ENCODE assay signal across 1 cellular context in genomic region chr1:161499099-161500078, GRCh38.
TF ChIP-seq lines count a peak whose summit lies in the region.

No MANE protein-coding gene starts in this region.

TF ChIP-seq in K562, 482 proteins besides CTCF, POLR2A, EP300 and RAD21 (continued from another document):
- TF ChIP-seq ZBTB40 (IDR thresholded peaks at IDR 0.05) (0 out of 2 replicates have a peak, but pooled peaks have one; percentile 22), ZBTB40 (CRISPR knock-in tag; IDR thresholded peaks at IDR 0.05) (no peak), MEF2A (IDR thresholded peaks at IDR 0.05; ENCODE audit: control insufficient read depth, low read depth, low read length) (no peak), ZZZ3 (IDR thresholded peaks at IDR 0.05) (no peak), DACH1 (IDR thresholded peaks at IDR 0.05; ENCODE audit: partially characterized antibody) (no peak), ARID1B (IDR thresholded peaks at IDR 0.05) (0 out of 2 replicates have a peak, but pooled peaks have one; percentile 17), PHTF2 (CRISPR knock-in tag; IDR thresholded peaks at IDR 0.05) (no peak), KLF10 (CRISPR knock-in tag; IDR thresholded peaks at IDR 0.05) (no peak), GABPA (tag; conservative IDR thresholded peaks at IDR 0.05; ENCODE audit: low read depth) (peak; percentile 53), FOXA1 (IDR thresholded peaks at IDR 0.05; ENCODE audit: borderline replicate concordance) (no peak), PRMT5 (CRISPR knock-in tag; IDR thresholded peaks at IDR 0.05) (no peak), HDAC1 (IDR thresholded peaks at IDR 0.05) (peak in 1 of 2 experiments; percentile 48; a peak in 2 of 4 replicates), SRSF7 (optimal IDR thresholded peaks at IDR 0.05; ENCODE audit: low read depth, low read length) (no peak), FOXP4 (CRISPR knock-in tag; IDR thresholded peaks at IDR 0.05; ENCODE audit: borderline replicate concordance) (no peak), MGA (IDR thresholded peaks at IDR 0.05) (peak; percentile 24; the same call in 1 of the 2 replicates), RREB1 (CRISPR knock-in tag; IDR thresholded peaks at IDR 0.05) (no peak), KDM1A (IDR thresholded peaks at IDR 0.05) (peak; percentile 65 to 71; a peak in 3 of 4 replicates), ZNF589 (CRISPR knock-in tag; IDR thresholded peaks at IDR 0.05; ENCODE audit: low read depth) (peak; percentile 39), HDAC2 (IDR thresholded peaks at IDR 0.05) (0 out of 2 replicates have a peak, but pooled peaks have one; percentile 57), TBL1XR1 (IDR thresholded peaks at IDR 0.05; ENCODE audit: low read length in 2 of 2) (no peak), LARP7 (IDR thresholded peaks at IDR 0.05) (no peak), SMARCA4 (IDR thresholded peaks at IDR 0.05) (peak; percentile 23; the same call in 1 of the 2 replicates), YBX1 (IDR thresholded peaks at IDR 0.05) (no peak), BDP1 (IDR thresholded peaks at IDR 0.05; ENCODE audit: insufficient read depth, insufficient read length) (no peak)
TF ChIP-seq in K562: peak in this region for 14.
